Comparison of ENCODE assay signal across 15 cellular contexts in the genomic region with DNA sequence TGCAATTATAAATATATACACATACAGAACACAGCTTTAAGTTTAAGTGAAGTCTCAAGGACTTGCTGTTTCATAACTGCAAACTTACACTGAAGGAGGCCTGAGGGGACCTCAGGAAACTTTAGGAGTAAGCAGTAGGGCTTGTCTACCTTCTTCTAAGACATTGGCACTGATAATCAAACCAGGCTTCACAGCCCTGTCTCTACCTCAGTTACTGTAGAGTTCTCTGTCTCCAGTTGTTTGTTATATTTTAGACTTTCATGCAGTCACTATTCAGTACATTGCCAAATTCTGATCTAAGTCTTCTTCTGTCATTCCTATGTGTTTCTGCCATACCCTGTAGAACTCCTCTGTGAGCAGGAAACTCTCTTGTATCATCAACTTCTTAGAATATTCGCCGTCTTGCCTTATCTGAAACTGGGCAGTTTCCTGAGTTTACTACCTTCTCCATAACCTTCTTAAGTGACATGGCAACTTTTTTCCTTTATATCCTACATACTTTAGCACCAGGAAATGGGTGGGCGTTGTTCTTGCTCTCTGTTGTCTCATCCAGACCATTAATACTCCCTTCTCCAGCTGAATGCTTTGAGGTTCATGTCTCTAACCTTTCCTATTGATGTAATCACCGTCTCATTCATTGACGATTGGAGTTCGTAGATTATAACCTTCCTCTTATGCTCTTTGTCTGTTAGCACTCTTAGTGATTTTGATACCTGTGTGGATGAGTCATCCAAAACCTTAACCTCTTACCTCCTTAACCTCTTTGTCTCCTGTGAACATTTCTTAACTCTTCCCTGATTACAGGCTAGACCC. TPM values are rescaled to one million over a fixed set of nuclear protein-coding genes. Genes with fewer than 3 reads are reported as not detected.
DNase-seq lines count a peak whose midpoint lies in the region; ATAC-seq, FAIRE-seq and TF ChIP-seq lines count a peak whose summit lies in the region.
"Had no signal": no experiment of that assay in that cellular context is flagged by ENCODE, and none has a peak within 500 bp of the region (broad histone marks: within the 10 kb centered on the region; RNA-seq: fewer than 3 reads in every experiment).

No MANE protein-coding gene starts in this region.

- H3K4me3 Mint-ChIP-seq in astrocyte (ENCODE audit: unreplicated experiment) = no peak overlapping the region
- H3K4me3 Mint-ChIP-seq: neural progenitor cell had no signal

- POLR2A ChIA-PET in A549 (lab: Yijun Ruan, JAX) = no interaction called here

- H3K36me3 ChIP-seq in astrocyte (ENCODE audit: insufficient read depth, low read length) = peaks cover 19% of the 10 kb centered on the region
- peaks cover 41% of the 10 kb centered on the region for H3K36me3 ChIP-seq in upper lobe of right lung

- CTCF ChIA-PET in A549 (lab: Yijun Ruan, JAX) = interaction anchor here (1.2 kb wide), 1 partner anchor 90 kb away, joined by 5 read pairs; no protein-coding TSS in a partner anchor

- no peak overlapping the region for H3K27ac Mint-ChIP-seq in astrocyte (ENCODE audit: unreplicated experiment)
- H3K27ac Mint-ChIP-seq: neural progenitor cell had no signal

- TF ChIP-seq EP300 in A549 (IDR thresholded peaks at IDR 0.05) = no peak

- H3K4me1 Mint-ChIP-seq in astrocyte (ENCODE audit: low read depth, unreplicated experiment) = peaks cover 8% of the 10 kb centered on the region

- no peak overlapping the region for H3K4me3 ChIP-seq in A549
- H3K4me3 ChIP-seq in astrocyte (ENCODE audit: insufficient read depth, low read depth, low read length) = no peak overlapping the region
- no peak overlapping the region for H3K4me3 ChIP-seq in upper lobe of right lung
- H3K4me3 ChIP-seq: BLaER1, heart left ventricle, neural progenitor cell had no signal

- ATAC-seq in A549 = no peak; a peak in 1 of 6 replicates
- ATAC-seq in GM18498 (IDR thresholded peaks at IDR 0.05; ENCODE audit: unreplicated experiment) = peak; percentile 65
- peak; percentile 63 for ATAC-seq in HG03342 (IDR thresholded peaks at IDR 0.05; ENCODE audit: unreplicated experiment)
- no peak for ATAC-seq in upper lobe of right lung
- ATAC-seq in HG03196 (IDR thresholded peaks at IDR 0.05; ENCODE audit: unreplicated experiment) = no peak
- ATAC-seq in HG03159 (IDR thresholded peaks at IDR 0.05; ENCODE audit: unreplicated experiment) = no peak
- ATAC-seq: heart left ventricle, left ventricle myocardium superior had no signal

- H3K79me2 ChIP-seq in astrocyte (ENCODE audit: insufficient read depth, low read length) = peaks cover 2% of the 10 kb centered on the region

- TF ChIP-seq CTCF in A549 (IDR thresholded peaks at IDR 0.05) = no peak
- TF ChIP-seq CTCF in astrocyte (IDR thresholded peaks at IDR 0.05; ENCODE audit: insufficient read depth, low read depth, low read length) = no peak
- TF ChIP-seq CTCF in upper lobe of right lung (IDR thresholded peaks at IDR 0.05) = no peak

- H3K4me1 ChIP-seq in A549 (no peaks in the 10 kb centered on the region), astrocyte (ENCODE audit: insufficient read depth, low read length) (no peaks in the 10 kb centered on the region), upper lobe of right lung (no peaks in the 10 kb centered on the region)
- H3K4me1 ChIP-seq: BLaER1, heart left ventricle, neural progenitor cell had no signal

- 90% methylated on average over 6 of the region's 6 CpGs for WGBS in A549 (ENCODE audit: missing lambda C conversion rate)

- H3K9me3 Mint-ChIP-seq in astrocyte (ENCODE audit: unreplicated experiment) = no peaks in the 10 kb centered on the region
- H3K9me3 Mint-ChIP-seq: neural progenitor cell had no signal

- peaks cover 12% of the 10 kb centered on the region for H3K36me3 Mint-ChIP-seq in astrocyte (ENCODE audit: low read depth, unreplicated experiment)

- intact Hi-C loops in upper lobe of right lung (cut with DNase I) = no loop called here

- no peak for DNase-seq in A549 (ENCODE audit: low read depth in 1 of 2, low spot score in 1 of 2)
- DNase-seq in astrocyte (ENCODE audit: low read depth) = no peak
- no peak for DNase-seq in NCI-H1417 (lab: John Stamatoyannopoulos, UW)
- no peak for DNase-seq in upper lobe of right lung
- DNase-seq: effector memory CD4-positive, alpha-beta T cell; heart left ventricle; left ventricle myocardium superior; NCI-H1092 treated with DMSO at 0.1 percent for 48 hours had no signal

- H4K20me1 ChIP-seq in astrocyte (ENCODE audit: insufficient read depth, low read length) = no peaks in the 10 kb centered on the region
- H4K20me1 ChIP-seq: BLaER1 had no signal

- FAIRE-seq in A549 (lab: Jason Lieb, UNC) (no peak), astrocyte (lab: Jason Lieb, UNC) (peak; percentile 73)
- FAIRE-seq: GM19239 had no signal

- H3K9me3 ChIP-seq in A549 = no peaks in the 10 kb centered on the region
- no peaks in the 10 kb centered on the region for H3K9me3 ChIP-seq in astrocyte (ENCODE audit: insufficient read depth, low read depth, low read length)
- no peaks in the 10 kb centered on the region for H3K9me3 ChIP-seq in upper lobe of right lung
- H3K9me3 ChIP-seq: BLaER1, heart left ventricle had no signal

- no peaks in the 10 kb centered on the region for H3K27me3 Mint-ChIP-seq in astrocyte (ENCODE audit: low read depth, unreplicated experiment)

- H3K9ac ChIP-seq in astrocyte (ENCODE audit: low read length) = no peak overlapping the region
- H3K9ac ChIP-seq: BLaER1, neural progenitor cell had no signal

- H3K4me2 ChIP-seq in A549 = no peak overlapping the region
- H3K4me2 ChIP-seq in astrocyte (ENCODE audit: low read length) = no peak overlapping the region
- H3K4me2 ChIP-seq: BLaER1, neural progenitor cell had no signal

- no peak for TF ChIP-seq RAD21 in A549 (conservative IDR thresholded peaks at IDR 0.05 in 1 of 2, IDR thresholded peaks at IDR 0.05 in 1 of 2)

- no peak for TF ChIP-seq POLR2A in A549 (IDR thresholded peaks at IDR 0.05; ENCODE audit: low read length)

- H2AFZ ChIP-seq in astrocyte (ENCODE audit: low read depth, low read length) = no peak overlapping the region
- H2AFZ ChIP-seq: neural progenitor cell had no signal

- H3K27me3 ChIP-seq in astrocyte (ENCODE audit: insufficient read depth, low read length) (no peaks in the 10 kb centered on the region), upper lobe of right lung (no peaks in the 10 kb centered on the region)
- H3K27me3 ChIP-seq: BLaER1, heart left ventricle, neural progenitor cell had no signal

- H3K27ac ChIP-seq in A549 (no peak overlapping the region), astrocyte (ENCODE audit: low read depth, low read length) (no peak overlapping the region), upper lobe of right lung (no peak overlapping the region)
- H3K27ac ChIP-seq: BLaER1, heart left ventricle, neural progenitor cell had no signal

TF ChIP-seq in A549, 52 proteins besides CTCF, POLR2A, EP300 and RAD21:
- TF ChIP-seq ZNF302 (CRISPR knock-in tag; IDR thresholded peaks at IDR 0.05) (no peak), FOSL2 (IDR thresholded peaks at IDR 0.05) (no peak), FOSL2 (CRISPR knock-in tag; IDR thresholded peaks at IDR 0.05) (peak; percentile 75), NR3C1 (IDR thresholded peaks at IDR 0.05) (no peak)
- TF ChIP-seq, protein P1, sequence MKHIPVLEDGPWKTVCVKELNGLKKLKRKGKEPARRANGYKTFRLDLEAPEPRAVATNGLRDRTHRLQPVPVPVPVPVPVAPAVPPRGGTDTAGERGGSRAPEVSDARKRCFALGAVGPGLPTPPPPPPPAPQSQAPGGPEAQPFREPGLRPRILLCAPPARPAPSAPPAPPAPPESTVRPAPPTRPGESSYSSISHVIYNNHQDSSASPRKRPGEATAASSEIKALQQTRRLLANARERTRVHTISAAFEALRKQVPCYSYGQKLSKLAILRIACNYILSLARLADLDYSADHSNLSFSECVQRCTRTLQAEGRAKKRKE (CRISPR knock-in tag; IDR thresholded peaks at IDR 0.05; ENCODE audit: low read depth) = no peak
- TF ChIP-seq, protein P2, sequence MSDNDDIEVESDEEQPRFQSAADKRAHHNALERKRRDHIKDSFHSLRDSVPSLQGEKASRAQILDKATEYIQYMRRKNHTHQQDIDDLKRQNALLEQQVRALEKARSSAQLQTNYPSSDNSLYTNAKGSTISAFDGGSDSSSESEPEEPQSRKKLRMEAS (IDR thresholded peaks at IDR 0.05) = no peak

RNA-seq across cellular contexts. Expression of a gene that starts 11.4 kb away (rescaled TPM):
- polyA plus RNA-seq in A549 (2011; rRNA removed) (12.9 and 15.7 TPM in 2 replicates), A549 (2017; fragmentation: RNase III; extraction: RNeasy Plus Mini Kit Qiagen cat#74134 plus additional on column Dnase treatment) (12.4 to 13.2 TPM (median 13.0 TPM) in 3 replicates)
- 3.8 and 5.2 TPM in 2 replicates for polyA plus RNA-seq in A549 (2012; cell fraction: cytosol; rRNA removed)
- polyA plus RNA-seq in A549 (2012; cell fraction: nucleus; rRNA removed) = 4.7 and 7.2 TPM in 2 replicates
- polyA minus RNA-seq in A549 (2011; rRNA and poly(A)+ RNA removed) = 8.3 and 10.2 TPM in 2 replicates
- total RNA-seq in astrocyte (38.3 and 49.2 TPM in 2 replicates), upper lobe of right lung (23.4 TPM)

RNA-seq across cellular contexts. Expression of a gene that starts 11.9 kb away (rescaled TPM):
- 41.1 and 67.6 TPM in 2 replicates for polyA plus RNA-seq in A549 (2011; rRNA removed)
- 16.1 and 16.6 TPM in 2 replicates for polyA plus RNA-seq in A549 (2012; cell fraction: cytosol; rRNA removed)
- 9.6 and 11.5 TPM in 2 replicates for polyA plus RNA-seq in A549 (2012; cell fraction: nucleus; rRNA removed)
- 58.7 to 59.3 TPM (median 59.1 TPM) in 3 replicates for polyA plus RNA-seq in A549 (2017; fragmentation: RNase III; extraction: RNeasy Plus Mini Kit Qiagen cat#74134 plus additional on column Dnase treatment)
- 3.9 and 4.0 TPM in 2 replicates for polyA minus RNA-seq in A549 (2011; rRNA and poly(A)+ RNA removed)
- 126 and 130 TPM in 2 replicates for total RNA-seq in astrocyte
- total RNA-seq in upper lobe of right lung = 15.2 TPM

Comparison
In these comparisons a context has a peak if more than half of its experiments do, and no peak if none do; other contexts are left out.
1. ATAC-seq: peak in GM18498 (single experiment) and HG03342 (single experiment); none in A549 (0 of 2), upper lobe of right lung (single experiment), HG03196 (single experiment) and HG03159 (single experiment).